In genomic region chr4:1753692-1754311, GRCh38 we compare ENCODE assay signal across 21 cellular contexts. TPM values are rescaled to one million over a fixed set of nuclear protein-coding genes. Genes with fewer than 3 reads are reported as not detected.
A peak's percentile ranks its signal among the peaks of the same experiment; 100 is the strongest.
DNase-seq lines count a peak whose midpoint lies in the region; ATAC-seq and TF ChIP-seq lines count a peak whose summit lies in the region.
"Had no signal": no experiment of that assay in that cellular context is flagged by ENCODE, and none has a peak within 500 bp of the region (broad histone marks: within the 10 kb centered on the region; RNA-seq: fewer than 3 reads in every experiment).

No MANE protein-coding gene starts in this region.

- H2AK5ac ChIP-seq in neuronal stem cell (ENCODE audit: low read depth, low read length): peak overlapping the region; percentile 94

- peak overlapping the region in 3 of 4 donors; percentile 0 to 70 (median 62) for H3K27ac ChIP-seq in body of pancreas
- H3K27ac ChIP-seq in neuronal stem cell (replicated peaks; ENCODE audit: low read length): no peak overlapping the region
- no peak overlapping the region for H3K27ac ChIP-seq in endodermal cell (ENCODE audit: low read depth, low read length)
- H3K27ac ChIP-seq: 22Rv1, GM23248, KMS-11, PC-9 had no signal

- peak overlapping the region; percentile 4 for H3K9ac ChIP-seq in neuronal stem cell (ENCODE audit: low read depth, low read length, poor library complexity)
- no peak overlapping the region for H3K9ac ChIP-seq in endodermal cell (ENCODE audit: extremely low read depth, low read length, poor library complexity, severe bottlenecking)
- H3K9ac ChIP-seq: GM23248, KMS-11 had no signal

- H3K4me1 Mint-ChIP-seq in activated CD4-positive, alpha-beta T cell treated with anti-CD3 and anti-CD28 coated beads, Interleukin-2, amount 10 ng/mL, durations not matched to agents 24 days and 14 days: peaks cover 3% of the 10 kb centered on the region
- peaks cover 4% of the 10 kb centered on the region for H3K4me1 Mint-ChIP-seq in endodermal cell

- no peak overlapping the region for H3K4me2 ChIP-seq in neuronal stem cell (ENCODE audit: insufficient read depth, low read length, poor library complexity, severe bottlenecking)
- H3K4me2 ChIP-seq: KMS-11, PC-9 had no signal

- peak overlapping the region; percentile 58 for H2BK15ac ChIP-seq in neuronal stem cell (ENCODE audit: low read length)

- H3K36me3 ChIP-seq in body of pancreas (replicated peaks in 1 of 2; ENCODE audit: insufficient read depth in 1 of 2, low read depth in 2 of 2) (no peaks in the 10 kb centered on the region), neuronal stem cell (replicated peaks in 1 of 2; ENCODE audit: control insufficient read depth in 2 of 2, insufficient read depth in 2 of 2, low read length in 2 of 2) (no peaks in the 10 kb centered on the region), endodermal cell (ENCODE audit: control insufficient read depth, insufficient read depth, low read length) (no peaks in the 10 kb centered on the region)

- H3K4me1 ChIP-seq in body of pancreas: peaks cover 25% of the 10 kb centered on the region
- peaks cover 9 to 24% of the 10 kb centered on the region in 2 donors for H3K4me1 ChIP-seq in neuronal stem cell (ENCODE audit: control insufficient read depth in 2 of 2, insufficient read depth in 1 of 2, low read depth in 1 of 2, low read length in 2 of 2)
- H3K4me1 ChIP-seq in endodermal cell (ENCODE audit: control insufficient read depth, insufficient read depth, low read length): no peaks in the 10 kb centered on the region

- ATAC-seq in body of pancreas (peak; percentile 45), HG02970 (IDR thresholded peaks at IDR 0.05; ENCODE audit: low FRiP score, unreplicated experiment) (no peak)
- ATAC-seq: SK-N-SH treated with all-trans-retinoic acid at 6 μM for 48 hours had no signal

- H3K79me1 ChIP-seq in neuronal stem cell (ENCODE audit: low read depth, low read length): no peaks in the 10 kb centered on the region

- peak overlapping the region; percentile 85 for H3K18ac ChIP-seq in neuronal stem cell (ENCODE audit: low read length)

- 72 to 77% methylated on average over 3 to 13 of the region's 16 CpGs for WGBS in body of pancreas, 2 donors
- no CpG with 5 or more reads among the region's 16 CpGs for WGBS in neuronal stem cell (ENCODE audit: extremely low coverage in 2 of 2, insufficient read length in 2 of 2, insufficient replicate concordance in 1 of 2), 2 donors
- WGBS in endodermal cell (ENCODE audit: insufficient coverage in 1 of 2, insufficient read length in 1 of 2), 2 experiments: 91 to 93% methylated on average over 9 to 16 of the region's 16 CpGs

- no peak overlapping the region for H4K91ac ChIP-seq in neuronal stem cell (ENCODE audit: low read depth, low read length, poor library complexity)

- peak overlapping the region; percentile 72 for H2BK120ac ChIP-seq in neuronal stem cell (ENCODE audit: low read depth, low read length)

- no peak for DNase-seq in activated CD4-positive, alpha-beta T cell treated with anti-CD3 and anti-CD28 coated beads, Interleukin-2, amount 10 ng/mL, durations not matched to agents 24 days and 14 days
- DNase-seq in activated CD4-positive, alpha-beta T cell treated with anti-CD3 and anti-CD28 coated beads for 4 hours: no peak
- peak in 3 of 4 donors; percentile 29 to 47 (median 43) for DNase-seq in body of pancreas
- no peak for DNase-seq in neuronal stem cell (ENCODE audit: low spot score)
- no peak for DNase-seq in central memory CD4-positive, alpha-beta T cell
- no peak for DNase-seq in T-helper 2 cell
- no peak for DNase-seq in endodermal cell
- DNase-seq: C1 segment of cervical spinal cord, DMS79, GM23248, NCI-H1417, NCI-H1930, NCI-H446 treated with DMSO at 0.1 percent for 48 hours, NCI-H748 treated with DMSO at 0.1 percent for 48 hours, Right ventricle myocardium superior had no signal

- no peak overlapping the region for H3K4me3 ChIP-seq in body of pancreas
- H3K4me3 ChIP-seq in neuronal stem cell (ENCODE audit: low read length in 2 of 2): no peak overlapping the region
- H3K4me3 ChIP-seq in endodermal cell (ENCODE audit: low read length): no peak overlapping the region
- H3K4me3 ChIP-seq: GM23248, PC-9 had no signal

- no peak overlapping the region for H3K4me3 Mint-ChIP-seq in activated CD4-positive, alpha-beta T cell treated with anti-CD3 and anti-CD28 coated beads, Interleukin-2, amount 10 ng/mL, durations not matched to agents 24 days and 14 days
- H3K4me3 Mint-ChIP-seq in endodermal cell: no peak overlapping the region

- peak overlapping the region; percentile 28 for H3K27ac Mint-ChIP-seq in activated CD4-positive, alpha-beta T cell treated with anti-CD3 and anti-CD28 coated beads, Interleukin-2, amount 10 ng/mL, durations not matched to agents 24 days and 14 days
- H3K27ac Mint-ChIP-seq in endodermal cell: no peak overlapping the region

- no peak overlapping the region for H2AFZ ChIP-seq in neuronal stem cell (ENCODE audit: low read length)
- H2AFZ ChIP-seq: GM23248, PC-9 had no signal

- no peaks in the 10 kb centered on the region for H3K27me3 ChIP-seq in body of pancreas
- peaks cover 0 to 12% (median 0%) of the 10 kb centered on the region in 3 experiments for H3K27me3 ChIP-seq in neuronal stem cell (ENCODE audit: control insufficient read depth in 3 of 3, insufficient read depth in 3 of 3, low read depth in 1 of 3, low read length in 3 of 3)
- H3K27me3 ChIP-seq in endodermal cell (ENCODE audit: control insufficient read depth, insufficient read depth, low read length, poor library complexity, severe bottlenecking): no peaks in the 10 kb centered on the region

- H3K36me3 Mint-ChIP-seq in activated CD4-positive, alpha-beta T cell treated with anti-CD3 and anti-CD28 coated beads, Interleukin-2, amount 10 ng/mL, durations not matched to agents 24 days and 14 days (ENCODE audit: low read depth): no peaks in the 10 kb centered on the region
- H3K36me3 Mint-ChIP-seq in endodermal cell (ENCODE audit: low read depth): no peaks in the 10 kb centered on the region

- no peak overlapping the region for H2BK5ac ChIP-seq in neuronal stem cell (ENCODE audit: low read length)

- peak overlapping the region; percentile 94 for H3K14ac ChIP-seq in neuronal stem cell (ENCODE audit: low read length)

- H3K9me3 Mint-ChIP-seq in activated CD4-positive, alpha-beta T cell treated with anti-CD3 and anti-CD28 coated beads, Interleukin-2, amount 10 ng/mL, durations not matched to agents 24 days and 14 days: no peaks in the 10 kb centered on the region
- H3K9me3 Mint-ChIP-seq in endodermal cell: no peaks in the 10 kb centered on the region

- no peak for TF ChIP-seq POLR2A in body of pancreas (IDR thresholded peaks at IDR 0.05)

- H3K23ac ChIP-seq in neuronal stem cell (ENCODE audit: low read depth, low read length, poor library complexity): no peak overlapping the region

- no peak overlapping the region for H4K8ac ChIP-seq in neuronal stem cell (ENCODE audit: low read depth, low read length)

- TF ChIP-seq CTCF in body of pancreas (IDR thresholded peaks at IDR 0.05) (no peak), endodermal cell (conservative IDR thresholded peaks at IDR 0.05) (no peak)

- peak overlapping the region; percentile 84 for H3K4ac ChIP-seq in neuronal stem cell (ENCODE audit: low read length)

- no peak overlapping the region for H2BK12ac ChIP-seq in neuronal stem cell (ENCODE audit: low read length)

- intact Hi-C loops in activated CD4-positive, alpha-beta T cell treated with anti-CD3 and anti-CD28 coated beads, Interleukin-2, amount 10 ng/mL, durations not matched to agents 24 days and 14 days (cut with micrococcal nuclease): loop anchor here (5.0 kb wide), 1 partner anchor 38 kb away; the partner anchor contains the start of gene FGFR3
- intact Hi-C loops in body of pancreas (cut with DNase I): loop anchor here (5.0 kb wide), 2 partner anchors 48 to 143 kb away; no protein-coding TSS in a partner anchor

- no peaks in the 10 kb centered on the region for H3K9me3 ChIP-seq in body of pancreas
- no peaks in the 10 kb centered on the region for H3K9me3 ChIP-seq in neuronal stem cell (replicated peaks in 1 of 2; ENCODE audit: control insufficient read depth in 2 of 2, insufficient read depth in 1 of 2, low read depth in 1 of 2, low read length in 2 of 2)
- H3K9me3 ChIP-seq in endodermal cell (ENCODE audit: control insufficient read depth, low read length): no peaks in the 10 kb centered on the region
- H3K9me3 ChIP-seq: Caco-2 had no signal

- H3K27me3 Mint-ChIP-seq in activated CD4-positive, alpha-beta T cell treated with anti-CD3 and anti-CD28 coated beads, Interleukin-2, amount 10 ng/mL, durations not matched to agents 24 days and 14 days: no peaks in the 10 kb centered on the region
- no peaks in the 10 kb centered on the region for H3K27me3 Mint-ChIP-seq in endodermal cell (ENCODE audit: insufficient read depth)

RNA-seq across cellular contexts. Expression of gene TACC3, which starts 32.5 kb away (rescaled TPM):
- 134 and 142 TPM in 2 replicates for total RNA-seq in activated CD4-positive, alpha-beta T cell treated with anti-CD3 and anti-CD28 coated beads, Interleukin-2, amount 10 ng/mL, durations not matched to agents 24 days and 14 days
- total RNA-seq in body of pancreas: 1 to 10 TPM; 5.7 to 8.9 TPM
- polyA plus RNA-seq in neuronal stem cell (2013, experiment 1 of 2): 110 TPM
- 108 TPM for polyA plus RNA-seq in neuronal stem cell (2013, experiment 2 of 2)
- total RNA-seq in endodermal cell: 100 to 1,000 TPM; 113 to 182 TPM
- 142 TPM for polyA plus RNA-seq in endodermal cell (2013, experiment 1 of 2)
- polyA plus RNA-seq in endodermal cell (2013, experiment 2 of 2): 150 TPM

RNA-seq across cellular contexts. Expression of gene TMEM129, which starts 32.7 kb away (rescaled TPM):
- 26.6 and 27.8 TPM in 2 replicates for total RNA-seq in activated CD4-positive, alpha-beta T cell treated with anti-CD3 and anti-CD28 coated beads, Interleukin-2, amount 10 ng/mL, durations not matched to agents 24 days and 14 days
- 10 to 100 TPM; 26.7 to 53.1 TPM for total RNA-seq in body of pancreas
- polyA plus RNA-seq in neuronal stem cell (2013, experiment 1 of 2): 28.3 TPM
- 26.4 TPM for polyA plus RNA-seq in neuronal stem cell (2013, experiment 2 of 2)
- 10 to 100 TPM; 33.6 to 41.7 TPM for total RNA-seq in endodermal cell
- 32.2 TPM for polyA plus RNA-seq in endodermal cell (2013, experiment 1 of 2)
- polyA plus RNA-seq in endodermal cell (2013, experiment 2 of 2): 32.2 TPM

RNA-seq across cellular contexts. Expression of gene FGFR3, which starts 39.3 kb away (rescaled TPM):
- 0.30 and 0.38 TPM in 2 replicates for total RNA-seq in activated CD4-positive, alpha-beta T cell treated with anti-CD3 and anti-CD28 coated beads, Interleukin-2, amount 10 ng/mL, durations not matched to agents 24 days and 14 days
- total RNA-seq in body of pancreas (100 to 1,000 TPM; 114 to 196 TPM), endodermal cell (100 to 1,000 TPM; 107 to 125 TPM)
- 7.2 TPM for polyA plus RNA-seq in neuronal stem cell (2013, experiment 1 of 2)
- 7.6 TPM for polyA plus RNA-seq in neuronal stem cell (2013, experiment 2 of 2)
- 86.3 TPM for polyA plus RNA-seq in endodermal cell (2013, experiment 1 of 2)
- polyA plus RNA-seq in endodermal cell (2013, experiment 2 of 2): 66.7 TPM

RNA-seq across cellular contexts. Expression of gene SLBP, which starts 41.7 kb away (rescaled TPM):
- total RNA-seq in activated CD4-positive, alpha-beta T cell treated with anti-CD3 and anti-CD28 coated beads, Interleukin-2, amount 10 ng/mL, durations not matched to agents 24 days and 14 days: 150 and 156 TPM in 2 replicates
- total RNA-seq in body of pancreas (10 to 100 TPM; 23.7 to 26.2 TPM), endodermal cell (10 to 100 TPM; 52.1 to 60.7 TPM)
- polyA plus RNA-seq in neuronal stem cell (2013, experiment 1 of 2): 44.6 TPM
- polyA plus RNA-seq in neuronal stem cell (2013, experiment 2 of 2): 44.5 TPM
- polyA plus RNA-seq in endodermal cell (2013, experiment 1 of 2): 50.7 TPM
- polyA plus RNA-seq in endodermal cell (2013, experiment 2 of 2): 48.2 TPM

Comparison
In these comparisons a context has a peak if more than half of its experiments do, and no peak if none do; other contexts are left out.
1. DNase-seq: peak in body of pancreas (3 of 4); none in activated CD4-positive, alpha-beta T cell treated with anti-CD3 and anti-CD28 coated beads, Interleukin-2, amount 10 ng/mL, durations not matched to agents 24 days and 14 days (single experiment), activated CD4-positive, alpha-beta T cell treated with anti-CD3 and anti-CD28 coated beads for 4 hours (0 of 2), neuronal stem cell (single experiment), central memory CD4-positive, alpha-beta T cell (single experiment), T-helper 2 cell (0 of 5) and endodermal cell (single experiment).
2. H3K27ac ChIP-seq: peak in body of pancreas (3 of 4); none in neuronal stem cell (single experiment) and endodermal cell (single experiment).
3. RNA of gene TACC3, which starts 32.5 kb away (total RNA-seq): 113 to 182 TPM in endodermal cell and 134 to 142 TPM in activated CD4-positive, alpha-beta T cell treated with anti-CD3 and anti-CD28 coated beads, Interleukin-2, amount 10 ng/mL, durations not matched to agents 24 days and 14 days; 5.7 to 8.9 TPM in body of pancreas; every median in the first group is over 10 times any median in the second.
4. RNA of gene FGFR3, which starts 39.3 kb away (total RNA-seq): 114 to 196 TPM in body of pancreas and 107 to 125 TPM in endodermal cell; 0.30 to 0.38 TPM in activated CD4-positive, alpha-beta T cell treated with anti-CD3 and anti-CD28 coated beads, Interleukin-2, amount 10 ng/mL, durations not matched to agents 24 days and 14 days; every median in the first group is over 10 times any median in the second.